Comparison of ENCODE assay signal across 28 cellular contexts in genomic region chr9:96550659-96551058, GRCh38.
"Had no signal": no experiment of that assay in that cellular context is flagged by ENCODE, and none has a peak within 500 bp of the region (broad histone marks: within the 10 kb centered on the region; RNA-seq: fewer than 3 reads in every experiment).

No MANE protein-coding gene starts in this region.

- H3K4me2 ChIP-seq: SK-N-SH had no signal

- H3K27me3 ChIP-seq: ascending aorta, body of pancreas, breast epithelium, MG63, SJSA1 had no signal

- H3K4me3 ChIP-seq: ascending aorta, body of pancreas, breast epithelium, MG63, SJSA1 had no signal

- H3K9ac ChIP-seq: SK-N-SH had no signal

- ATAC-seq: activated CD8-positive, alpha-beta T cell treated with anti-CD3 and anti-CD28 coated beads, Interleukin-2, amount 10 ng/mL, durations not matched to agents 7 days and 5 days; body of pancreas; Panc1 had no signal

- H3K9me2 ChIP-seq: SK-N-SH had no signal

- H3K27ac ChIP-seq: ascending aorta, body of pancreas, breast epithelium, SJSA1 had no signal

- FAIRE-seq: TTC549 had no signal

- H3K4me1 ChIP-seq: body of pancreas, breast epithelium had no signal

- H3K9me3 ChIP-seq: ascending aorta, body of pancreas, breast epithelium, MG63, SK-N-SH had no signal

- H3K36me3 ChIP-seq: breast epithelium, MG63 had no signal

- DNase-seq: activated CD4-positive, alpha-beta T cell treated with anti-CD3 and anti-CD28 coated beads, Interleukin-2, amount 10 ng/mL, durations not matched to agents 24 days and 14 days; activated CD4-positive, alpha-beta T cell treated with anti-CD3 and anti-CD28 coated beads, Interleukin-2, amount 50 U/mL, for 4 hours; activated CD8-positive, alpha-beta T cell treated with anti-CD3 and anti-CD28 coated beads, Interleukin-2, amount 10 ng/mL, durations not matched to agents 7 days and 5 days; activated gamma-delta T cell; activated naive CD4-positive, alpha-beta T cell treated with Interleukin-2 at 50 U/mL for 16 hours; activated naive CD8-positive, alpha-beta T cell treated with anti-CD3 and anti-CD28 coated beads, Interleukin-2, amount 10 ng/mL, durations not matched to agents 7 days and 5 days; activated T-cell treated with anti-CD3 and anti-CD28 coated beads, Interleukin-2, amount 50 U/mL, for 24 hours; amygdala; body of pancreas; caudate nucleus; cerebellar nuclear complex; Kasumi-1; MG63; NCI-H1048; NCI-H1105 treated with DMSO at 0.1 percent for 48 hours; NCI-H1436; NCI-H1694; NCI-H1930; NCI-H2081 treated with DMSO at 0.1 percent for 48 hours; NCI-H345; NCI-H524 treated with DMSO at 0.1 percent for 48 hours; SHP77 treated with DMSO at 0.1 percent for 48 hours; SK-N-SH had no signal
